1 cellular context compared by ENCODE assay signal in the genomic region with DNA sequence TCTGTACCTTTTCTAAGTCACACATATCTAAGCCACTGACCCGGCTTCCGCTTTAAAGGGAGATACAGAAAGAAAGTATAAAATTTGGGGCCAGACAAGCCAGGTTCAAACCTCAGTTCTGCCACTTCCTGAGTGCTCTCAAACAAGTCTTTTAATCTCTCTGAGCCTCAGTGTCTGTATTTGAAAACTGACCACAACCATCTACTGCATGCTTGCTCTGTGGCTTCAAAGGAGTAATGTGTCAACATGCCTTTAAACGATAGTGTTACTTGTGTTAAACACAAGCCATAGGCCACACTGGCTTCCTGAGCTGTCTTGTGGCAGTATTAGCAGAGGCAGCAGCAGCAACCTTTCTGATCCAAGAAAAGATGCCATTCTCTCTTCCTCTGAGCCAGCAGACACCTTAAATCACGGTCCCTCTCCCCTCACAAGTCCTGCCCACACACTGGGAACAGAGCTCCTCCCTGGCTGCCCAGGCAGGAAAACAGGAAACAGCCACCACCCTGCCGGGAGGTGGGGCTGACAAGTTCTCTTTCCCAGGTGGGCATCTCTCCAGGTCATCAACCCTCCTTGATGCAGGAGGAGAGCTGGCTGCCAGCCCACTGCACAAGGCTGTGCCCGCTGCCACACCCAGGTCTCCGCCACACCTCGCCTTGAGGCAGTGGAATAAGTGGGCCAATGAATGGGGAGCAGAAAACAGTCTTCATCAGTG.
A peak's percentile ranks its signal among the peaks of the same experiment; 100 is the strongest.
TF ChIP-seq lines count a peak whose summit lies in the region.

No MANE protein-coding gene starts in this region.

TF ChIP-seq in HepG2, 621 proteins besides CTCF, POLR2A, EP300 and RAD21 (continued from another document and continues in another):
- TF ChIP-seq, protein P1, sequence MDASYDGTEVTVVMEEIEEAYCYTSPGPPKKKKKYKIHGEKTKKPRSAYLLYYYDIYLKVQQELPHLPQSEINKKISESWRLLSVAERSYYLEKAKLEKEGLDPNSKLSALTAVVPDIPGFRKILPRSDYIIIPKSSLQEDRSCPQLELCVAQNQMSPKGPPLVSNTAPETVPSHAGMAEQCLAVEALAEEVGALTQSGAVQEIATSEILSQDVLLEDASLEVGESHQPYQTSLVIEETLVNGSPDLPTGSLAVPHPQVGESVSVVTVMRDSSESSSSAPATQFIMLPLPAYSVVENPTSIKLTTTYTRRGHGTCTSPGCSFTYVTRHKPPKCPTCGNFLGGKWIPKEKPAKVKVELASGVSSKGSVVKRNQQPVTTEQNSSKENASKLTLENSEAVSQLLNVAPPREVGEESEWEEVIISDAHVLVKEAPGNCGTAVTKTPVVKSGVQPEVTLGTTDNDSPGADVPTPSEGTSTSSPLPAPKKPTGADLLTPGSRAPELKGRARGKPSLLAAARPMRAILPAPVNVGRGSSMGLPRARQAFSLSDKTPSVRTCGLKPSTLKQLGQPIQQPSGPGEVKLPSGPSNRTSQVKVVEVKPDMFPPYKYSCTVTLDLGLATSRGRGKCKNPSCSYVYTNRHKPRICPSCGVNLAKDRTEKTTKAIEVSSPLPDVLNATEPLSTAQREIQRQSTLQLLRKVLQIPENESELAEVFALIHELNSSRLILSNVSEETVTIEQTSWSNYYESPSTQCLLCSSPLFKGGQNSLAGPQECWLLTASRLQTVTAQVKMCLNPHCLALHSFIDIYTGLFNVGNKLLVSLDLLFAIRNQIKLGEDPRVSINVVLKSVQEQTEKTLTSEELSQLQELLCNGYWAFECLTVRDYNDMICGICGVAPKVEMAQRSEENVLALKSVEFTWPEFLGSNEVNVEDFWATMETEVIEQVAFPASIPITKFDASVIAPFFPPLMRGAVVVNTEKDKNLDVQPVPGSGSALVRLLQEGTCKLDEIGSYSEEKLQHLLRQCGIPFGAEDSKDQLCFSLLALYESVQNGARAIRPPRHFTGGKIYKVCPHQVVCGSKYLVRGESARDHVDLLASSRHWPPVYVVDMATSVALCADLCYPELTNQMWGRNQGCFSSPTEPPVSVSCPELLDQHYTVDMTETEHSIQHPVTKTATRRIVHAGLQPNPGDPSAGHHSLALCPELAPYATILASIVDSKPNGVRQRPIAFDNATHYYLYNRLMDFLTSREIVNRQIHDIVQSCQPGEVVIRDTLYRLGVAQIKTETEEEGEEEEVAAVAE (CRISPR knock-in tag; IDR thresholded peaks at IDR 0.05; ENCODE audit: borderline replicate concordance): no peak
- no peak for TF ChIP-seq SYNCRIP (IDR thresholded peaks at IDR 0.05; ENCODE audit: insufficient read depth, low read depth, low read length)
- no peak for TF ChIP-seq PTBP1 (IDR thresholded peaks at IDR 0.05; ENCODE audit: low read depth, low read length, poor library complexity, severe bottlenecking)
- TF ChIP-seq ZNF343 (CRISPR knock-in tag; IDR thresholded peaks at IDR 0.05): no peak
- no peak; the same call in 1 of the 2 replicates for TF ChIP-seq PHF20 (CRISPR knock-in tag; IDR thresholded peaks at IDR 0.05)
- TF ChIP-seq DMAP1 (CRISPR knock-in tag; IDR thresholded peaks at IDR 0.05): no peak
- TF ChIP-seq ZNF205 (CRISPR knock-in tag; IDR thresholded peaks at IDR 0.05): 0 out of 2 replicates have a peak, but pooled peaks have one; percentile 56
- TF ChIP-seq FOXC1 (CRISPR knock-in tag; IDR thresholded peaks at IDR 0.05; ENCODE audit: borderline replicate concordance): no peak
- TF ChIP-seq, protein P2, sequence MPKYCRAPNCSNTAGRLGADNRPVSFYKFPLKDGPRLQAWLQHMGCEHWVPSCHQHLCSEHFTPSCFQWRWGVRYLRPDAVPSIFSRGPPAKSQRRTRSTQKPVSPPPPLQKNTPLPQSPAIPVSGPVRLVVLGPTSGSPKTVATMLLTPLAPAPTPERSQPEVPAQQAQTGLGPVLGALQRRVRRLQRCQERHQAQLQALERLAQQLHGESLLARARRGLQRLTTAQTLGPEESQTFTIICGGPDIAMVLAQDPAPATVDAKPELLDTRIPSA (CRISPR knock-in tag; IDR thresholded peaks at IDR 0.05; ENCODE audit: borderline replicate concordance): no peak
- no peak for TF ChIP-seq ZNF709 (CRISPR knock-in tag; IDR thresholded peaks at IDR 0.05)
- TF ChIP-seq NKX3-1 (CRISPR knock-in tag; IDR thresholded peaks at IDR 0.05): no peak
- TF ChIP-seq SRY (CRISPR knock-in tag; IDR thresholded peaks at IDR 0.05): no peak
- TF ChIP-seq PHF5A (CRISPR knock-in tag; IDR thresholded peaks at IDR 0.05; ENCODE audit: low read depth, unreplicated experiment): no peak
- 0 out of 2 replicates have a peak, but pooled peaks have one; percentile 15 for TF ChIP-seq SP5 (CRISPR knock-in tag; IDR thresholded peaks at IDR 0.05; ENCODE audit: borderline replicate concordance, low read depth)
- TF ChIP-seq ZNF501 (CRISPR knock-in tag; IDR thresholded peaks at IDR 0.05): no peak
- peak; percentile 77; the same call in 1 of the 2 replicates for TF ChIP-seq TBX2 (CRISPR knock-in tag; IDR thresholded peaks at IDR 0.05; ENCODE audit: borderline replicate concordance)
- TF ChIP-seq SIN3B (IDR thresholded peaks at IDR 0.05; ENCODE audit: low read length): no peak
- TF ChIP-seq SNRNP70 (IDR thresholded peaks at IDR 0.05; ENCODE audit: low read depth, low read length): no peak
- TF ChIP-seq PPARG (CRISPR knock-in tag; conservative IDR thresholded peaks at IDR 0.05): 0 out of 2 replicates have a peak, but pooled peaks have one; percentile 43
- no peak for TF ChIP-seq ZNF790 (CRISPR knock-in tag; IDR thresholded peaks at IDR 0.05; ENCODE audit: borderline replicate concordance)
- no peak for TF ChIP-seq XBP1 (CRISPR knock-in tag; IDR thresholded peaks at IDR 0.05)
- TF ChIP-seq PAF1 (CRISPR knock-in tag; IDR thresholded peaks at IDR 0.05): no peak
- no peak for TF ChIP-seq ZSCAN31 (CRISPR knock-in tag; IDR thresholded peaks at IDR 0.05; ENCODE audit: low read depth)
- no peak for TF ChIP-seq ZNF7 (CRISPR knock-in tag; IDR thresholded peaks at IDR 0.05)
- no peak for TF ChIP-seq GLMP (CRISPR knock-in tag; IDR thresholded peaks at IDR 0.05; ENCODE audit: borderline replicate concordance)
- TF ChIP-seq PRDM10 (CRISPR knock-in tag; IDR thresholded peaks at IDR 0.05; ENCODE audit: low read depth): 0 out of 2 replicates have a peak, but pooled peaks have one; percentile 31
- TF ChIP-seq EED (CRISPR knock-in tag; IDR thresholded peaks at IDR 0.05): no peak
- TF ChIP-seq TEF (CRISPR knock-in tag; IDR thresholded peaks at IDR 0.05): no peak
- no peak for TF ChIP-seq SMAD9 (CRISPR knock-in tag; IDR thresholded peaks at IDR 0.05)
- no peak for TF ChIP-seq MBD4 (IDR thresholded peaks at IDR 0.05; ENCODE audit: borderline replicate concordance, low read length)
- peak; percentile 26; the same call in 1 of the 2 replicates for TF ChIP-seq FOSL2 (CRISPR knock-in tag; IDR thresholded peaks at IDR 0.05)
- no peak for TF ChIP-seq RFX5 (IDR thresholded peaks at IDR 0.05; ENCODE audit: low read depth, low read length)
- TF ChIP-seq ZNF382 (CRISPR knock-in tag; IDR thresholded peaks at IDR 0.05; ENCODE audit: borderline replicate concordance): no peak
- TF ChIP-seq ZNF615 (CRISPR knock-in tag; IDR thresholded peaks at IDR 0.05; ENCODE audit: borderline replicate concordance): no peak
- TF ChIP-seq DMTF1 (CRISPR knock-in tag; IDR thresholded peaks at IDR 0.05): no peak
- TF ChIP-seq SAP130 (CRISPR knock-in tag; IDR thresholded peaks at IDR 0.05; ENCODE audit: low read depth): peak; percentile 83
- no peak for TF ChIP-seq ATM (IDR thresholded peaks at IDR 0.05; ENCODE audit: borderline replicate concordance)
- no peak for TF ChIP-seq ZNF678 (CRISPR knock-in tag; IDR thresholded peaks at IDR 0.05)
- no peak for TF ChIP-seq ZSCAN29 (CRISPR knock-in tag; conservative IDR thresholded peaks at IDR 0.05)
- TF ChIP-seq, protein P3, sequence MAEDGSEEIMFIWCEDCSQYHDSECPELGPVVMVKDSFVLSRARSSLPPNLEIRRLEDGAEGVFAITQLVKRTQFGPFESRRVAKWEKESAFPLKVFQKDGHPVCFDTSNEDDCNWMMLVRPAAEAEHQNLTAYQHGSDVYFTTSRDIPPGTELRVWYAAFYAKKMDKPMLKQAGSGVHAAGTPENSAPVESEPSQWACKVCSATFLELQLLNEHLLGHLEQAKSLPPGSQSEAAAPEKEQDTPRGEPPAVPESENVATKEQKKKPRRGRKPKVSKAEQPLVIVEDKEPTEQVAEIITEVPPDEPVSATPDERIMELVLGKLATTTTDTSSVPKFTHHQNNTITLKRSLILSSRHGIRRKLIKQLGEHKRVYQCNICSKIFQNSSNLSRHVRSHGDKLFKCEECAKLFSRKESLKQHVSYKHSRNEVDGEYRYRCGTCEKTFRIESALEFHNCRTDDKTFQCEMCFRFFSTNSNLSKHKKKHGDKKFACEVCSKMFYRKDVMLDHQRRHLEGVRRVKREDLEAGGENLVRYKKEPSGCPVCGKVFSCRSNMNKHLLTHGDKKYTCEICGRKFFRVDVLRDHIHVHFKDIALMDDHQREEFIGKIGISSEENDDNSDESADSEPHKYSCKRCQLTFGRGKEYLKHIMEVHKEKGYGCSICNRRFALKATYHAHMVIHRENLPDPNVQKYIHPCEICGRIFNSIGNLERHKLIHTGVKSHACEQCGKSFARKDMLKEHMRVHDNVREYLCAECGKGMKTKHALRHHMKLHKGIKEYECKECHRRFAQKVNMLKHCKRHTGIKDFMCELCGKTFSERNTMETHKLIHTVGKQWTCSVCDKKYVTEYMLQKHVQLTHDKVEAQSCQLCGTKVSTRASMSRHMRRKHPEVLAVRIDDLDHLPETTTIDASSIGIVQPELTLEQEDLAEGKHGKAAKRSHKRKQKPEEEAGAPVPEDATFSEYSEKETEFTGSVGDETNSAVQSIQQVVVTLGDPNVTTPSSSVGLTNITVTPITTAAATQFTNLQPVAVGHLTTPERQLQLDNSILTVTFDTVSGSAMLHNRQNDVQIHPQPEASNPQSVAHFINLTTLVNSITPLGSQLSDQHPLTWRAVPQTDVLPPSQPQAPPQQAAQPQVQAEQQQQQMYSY (CRISPR knock-in tag; IDR thresholded peaks at IDR 0.05): no peak
- peak; percentile 39 for TF ChIP-seq CEBPG (CRISPR knock-in tag; IDR thresholded peaks at IDR 0.05)
- TF ChIP-seq HES4 (CRISPR knock-in tag; IDR thresholded peaks at IDR 0.05; ENCODE audit: borderline replicate concordance): no peak
- TF ChIP-seq MYPOP (CRISPR knock-in tag; IDR thresholded peaks at IDR 0.05): no peak
- TF ChIP-seq SP1 (IDR thresholded peaks at IDR 0.05): no peak
- no peak for TF ChIP-seq SP1 (CRISPR knock-in tag; IDR thresholded peaks at IDR 0.05)
- TF ChIP-seq ARHGAP35 (CRISPR knock-in tag; IDR thresholded peaks at IDR 0.05; ENCODE audit: borderline replicate concordance): no peak
- no peak for TF ChIP-seq ZNF296 (CRISPR knock-in tag; conservative IDR thresholded peaks at IDR 0.05)
